In the genomic region with DNA sequence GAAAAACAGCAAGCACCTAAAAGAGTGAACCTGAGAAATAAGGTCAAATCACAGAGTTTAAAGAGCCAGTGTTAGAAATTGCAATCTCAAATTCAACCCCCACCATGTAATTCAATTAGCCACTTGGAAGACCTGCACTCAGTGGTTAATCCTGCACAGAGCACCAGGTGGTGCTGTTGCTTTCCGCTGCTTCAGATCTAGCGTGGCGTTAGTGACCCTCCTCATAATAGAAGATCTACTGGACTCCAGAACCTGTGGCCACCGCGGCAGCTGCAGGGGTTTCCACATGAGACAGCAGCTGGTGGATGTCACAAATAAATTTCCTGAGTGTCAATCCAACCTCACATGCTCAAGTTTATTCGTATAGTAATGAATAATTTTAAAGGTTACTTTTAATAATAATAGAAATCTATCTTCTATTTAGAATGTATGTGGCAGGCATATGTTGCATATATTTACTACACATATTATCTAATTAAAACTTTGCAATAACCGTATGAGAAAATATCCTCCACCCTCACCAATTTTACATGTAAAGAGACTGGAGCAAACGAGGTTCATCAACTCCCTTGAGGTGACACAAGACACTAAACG, we compare ENCODE assay signal across 8 cellular contexts.
DNase-seq lines count a peak whose midpoint lies in the region; ATAC-seq and TF ChIP-seq lines count a peak whose summit lies in the region.

No MANE protein-coding gene starts in this region.

- 33% methylated on average over 8 of the region's 9 CpGs for WGBS in right lobe of liver (ENCODE audit: insufficient coverage, low coverage, low lambda C conversion rate, missing lambda C conversion rate)
- WGBS in suprapubic skin, result 37% methylated on average over 9 of the region's 9 CpGs

- peak; percentile 64 for DNase-seq in activated effector memory CD4-positive, alpha-beta T cell treated with anti-CD3 and anti-CD28 coated beads, Interleukin-2, amount 50 U/mL, for 16 hours
- no peak for DNase-seq in activated effector memory CD4-positive, alpha-beta T cell treated with Interleukin-2 at 50 U/mL for 16 hours
- DNase-seq in HuH-7.5 (ENCODE audit: low spot score) (peak; percentile 10), SJCRH30 (peak; percentile 64 to 85), coronary artery (ENCODE audit: low spot score) (no peak), right lobe of liver (peak; percentile 52 to 65 (median 64)), suprapubic skin (ENCODE audit: low spot score in 2 of 2) (peak in 1 of 2 donors; percentile 70)

- ATAC-seq in GM21825 (IDR thresholded peaks at IDR 0.05; ENCODE audit: unreplicated experiment) (peak; percentile 94), right lobe of liver (peak; percentile 92 to 99 (median 96))

- H3K27me3 ChIP-seq in SJCRH30 (no peaks in the 10 kb centered on the region), right lobe of liver (no peaks in the 10 kb centered on the region), suprapubic skin (no peaks in the 10 kb centered on the region)

- H3K4me3 ChIP-seq in SJCRH30 (no peak overlapping the region), coronary artery (no peak overlapping the region), right lobe of liver (no peak overlapping the region), suprapubic skin (no peak overlapping the region)

- intact Hi-C loops in right lobe of liver (cut with DNase I), result no loop called here

- H3K9me3 ChIP-seq in SJCRH30 (replicated peaks), result no peaks in the 10 kb centered on the region
- no peaks in the 10 kb centered on the region for H3K9me3 ChIP-seq in right lobe of liver
- H3K9me3 ChIP-seq in suprapubic skin, result peaks cover 3% of the 10 kb centered on the region

- H3K4me1 ChIP-seq in SJCRH30, result no peaks in the 10 kb centered on the region
- H3K4me1 ChIP-seq in right lobe of liver, result no peaks in the 10 kb centered on the region
- peaks cover 4% of the 10 kb centered on the region for H3K4me1 ChIP-seq in suprapubic skin

- H3K36me3 ChIP-seq in SJCRH30 (no peaks in the 10 kb centered on the region), right lobe of liver (no peaks in the 10 kb centered on the region), suprapubic skin (no peaks in the 10 kb centered on the region)

- H3K27ac ChIP-seq in SJCRH30 (no peak overlapping the region), coronary artery (no peak overlapping the region), right lobe of liver (no peak overlapping the region), suprapubic skin (no peak overlapping the region)

- no peak for TF ChIP-seq POLR2A in right lobe of liver (IDR thresholded peaks at IDR 0.05)
- TF ChIP-seq POLR2A in suprapubic skin (IDR thresholded peaks at IDR 0.05), result no peak

- TF ChIP-seq CTCF in coronary artery (IDR thresholded peaks at IDR 0.05) (peak; percentile 58), right lobe of liver (IDR thresholded peaks at IDR 0.05) (peak; percentile 68 to 86 (median 82)), suprapubic skin (IDR thresholded peaks at IDR 0.05) (peak; percentile 72 to 76)

- TF ChIP-seq EP300 in suprapubic skin (IDR thresholded peaks at IDR 0.05), result no peak

Comparison
In these comparisons a context has a peak if more than half of its experiments do, and no peak if none do; other contexts are left out.
1. DNase-seq: peak in activated effector memory CD4-positive, alpha-beta T cell treated with anti-CD3 and anti-CD28 coated beads, Interleukin-2, amount 50 U/mL, for 16 hours (single experiment), HuH-7.5 (single experiment), SJCRH30 (2 of 2) and right lobe of liver (3 of 3); none in activated effector memory CD4-positive, alpha-beta T cell treated with Interleukin-2 at 50 U/mL for 16 hours (single experiment) and coronary artery (single experiment).
2. Peak in every context shown above with its lines, with median percentiles within 50 percentile points of each other: CTCF ChIP-seq.